18 cellular contexts compared by ENCODE assay signal in genomic region chr6:34176261-34177031, GRCh38. TPM values are rescaled to one million over a fixed set of nuclear protein-coding genes. Genes with fewer than 3 reads are reported as not detected.
"Had no signal": no experiment of that assay in that cellular context is flagged by ENCODE, and none has a peak within 500 bp of the region (broad histone marks: within the 10 kb centered on the region; RNA-seq: fewer than 3 reads in every experiment).

No MANE protein-coding gene starts in this region.

- H3K4me1 Mint-ChIP-seq: natural killer cell had no signal

- H3K27ac ChIP-seq: colonic mucosa, psoas muscle, right lobe of liver, testis had no signal

- H3K4me3 ChIP-seq: colonic mucosa, psoas muscle, right lobe of liver, testis had no signal

- H3K4me1 ChIP-seq: colonic mucosa, psoas muscle, right lobe of liver, testis had no signal

- H3K27me3 Mint-ChIP-seq: activated CD4-positive, alpha-beta T cell treated with anti-CD3 and anti-CD28 coated beads, Interleukin-2, amount 10 ng/mL, durations not matched to agents 7 days and 5 days had no signal

- H3K27ac Mint-ChIP-seq: activated CD4-positive, alpha-beta T cell treated with anti-CD3 and anti-CD28 coated beads, Interleukin-2, amount 10 ng/mL, durations not matched to agents 7 days and 5 days; activated T-cell treated with anti-CD3 and anti-CD28 coated beads, Interleukin-2, amount 50 U/mL, for 72 hours; natural killer cell; T-helper 1 cell treated with Interleukin-12 subunit alpha and Interleukin-12 subunit beta and Interleukin-4 antibody, amounts not matched to agents 30 μg/mL and 1 μg/mL, for 36 hours had no signal

- H3K36me3 Mint-ChIP-seq: natural killer cell had no signal

- H3K9me3 ChIP-seq: colonic mucosa, psoas muscle, right lobe of liver, testis had no signal

- DNase-seq: activated CD4-positive, alpha-beta T cell treated with anti-CD3 and anti-CD28 coated beads, Interleukin-2, amount 10 ng/mL, durations not matched to agents 7 days and 5 days; activated CD4-positive, CD25-positive, alpha-beta regulatory T cell; activated naive CD4-positive, alpha-beta T cell; activated T-cell treated with anti-CD3 and anti-CD28 coated beads, Interleukin-2, amount 50 U/mL, for 72 hours; colonic mucosa; effector CD8-positive, alpha-beta T cell; foreskin melanocyte; mammary epithelial cell; natural killer cell; nucleus accumbens; psoas muscle; right lobe of liver; stimulated activated naive CD8-positive, alpha-beta T cell treated with anti-CD3 and anti-CD28 coated beads, Interleukin-15, Interleukin-2, amounts not matched to agents 100 U/mL and 50 U/mL, for 24 hours; testis had no signal

- H3K27me3 ChIP-seq: colonic mucosa, right lobe of liver, testis had no signal

- FAIRE-seq: astrocyte, TTC549 had no signal

- H3K9me3 Mint-ChIP-seq: activated CD4-positive, alpha-beta T cell treated with anti-CD3 and anti-CD28 coated beads, Interleukin-2, amount 10 ng/mL, durations not matched to agents 7 days and 5 days; activated T-cell treated with anti-CD3 and anti-CD28 coated beads, Interleukin-2, amount 50 U/mL, for 72 hours; natural killer cell; T-helper 1 cell treated with Interleukin-12 subunit alpha and Interleukin-12 subunit beta and Interleukin-4 antibody, amounts not matched to agents 30 μg/mL and 1 μg/mL, for 36 hours had no signal

- H3K36me3 ChIP-seq: colonic mucosa, right lobe of liver had no signal

- H3K4me3 Mint-ChIP-seq: activated CD4-positive, alpha-beta T cell treated with anti-CD3 and anti-CD28 coated beads, Interleukin-2, amount 10 ng/mL, durations not matched to agents 7 days and 5 days; activated T-cell treated with anti-CD3 and anti-CD28 coated beads, Interleukin-2, amount 50 U/mL, for 72 hours; natural killer cell; T-helper 1 cell treated with Interleukin-12 subunit alpha and Interleukin-12 subunit beta and Interleukin-4 antibody, amounts not matched to agents 30 μg/mL and 1 μg/mL, for 36 hours had no signal

RNA-seq across cellular contexts. Expression of gene GRM4, which starts 30.6 kb away (rescaled TPM):
- total RNA-seq: activated CD4-positive, alpha-beta T cell treated with anti-CD3 and anti-CD28 coated beads, Interleukin-2, amount 10 ng/mL, durations not matched to agents 7 days and 5 days; mucosa of gallbladder; natural killer cell; right lobe of liver had no signal
- polyA plus RNA-seq: mammary epithelial cell had no signal
